In the genomic region with DNA sequence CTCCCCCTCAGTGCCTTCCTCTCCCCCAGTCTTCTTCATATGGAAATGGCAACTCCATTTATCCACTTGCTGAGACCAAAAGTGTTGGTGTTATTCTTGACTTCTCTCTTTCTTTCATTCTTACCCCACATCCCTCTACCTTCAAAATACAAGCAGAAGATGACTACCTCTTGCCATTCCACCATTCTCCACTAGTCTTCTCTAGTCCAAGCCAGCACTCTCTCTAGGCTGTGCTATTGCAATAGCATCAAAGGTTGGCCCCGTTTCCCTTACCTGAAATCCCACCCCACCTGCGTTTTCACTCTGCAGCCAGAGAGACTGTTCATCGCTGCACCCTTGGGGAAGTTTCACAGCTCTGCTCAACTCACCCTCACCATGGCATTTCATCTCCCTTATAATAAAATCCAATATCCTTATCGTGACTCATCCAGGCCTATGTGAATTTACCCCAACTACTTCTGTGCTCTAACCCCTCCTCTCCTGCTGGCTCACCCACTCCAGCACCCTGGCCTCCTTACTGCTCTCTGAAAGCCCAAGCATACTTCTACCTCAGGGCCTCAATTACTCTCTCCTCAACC, we compare ENCODE assay signal across 1 cellular context.
TF ChIP-seq lines count a peak whose summit lies in the region.

No MANE protein-coding gene starts in this region.

TF ChIP-seq in GM12878, 131 proteins besides CTCF, POLR2A, EP300 and RAD21 (continued from another document):
- TF ChIP-seq, protein P1, sequence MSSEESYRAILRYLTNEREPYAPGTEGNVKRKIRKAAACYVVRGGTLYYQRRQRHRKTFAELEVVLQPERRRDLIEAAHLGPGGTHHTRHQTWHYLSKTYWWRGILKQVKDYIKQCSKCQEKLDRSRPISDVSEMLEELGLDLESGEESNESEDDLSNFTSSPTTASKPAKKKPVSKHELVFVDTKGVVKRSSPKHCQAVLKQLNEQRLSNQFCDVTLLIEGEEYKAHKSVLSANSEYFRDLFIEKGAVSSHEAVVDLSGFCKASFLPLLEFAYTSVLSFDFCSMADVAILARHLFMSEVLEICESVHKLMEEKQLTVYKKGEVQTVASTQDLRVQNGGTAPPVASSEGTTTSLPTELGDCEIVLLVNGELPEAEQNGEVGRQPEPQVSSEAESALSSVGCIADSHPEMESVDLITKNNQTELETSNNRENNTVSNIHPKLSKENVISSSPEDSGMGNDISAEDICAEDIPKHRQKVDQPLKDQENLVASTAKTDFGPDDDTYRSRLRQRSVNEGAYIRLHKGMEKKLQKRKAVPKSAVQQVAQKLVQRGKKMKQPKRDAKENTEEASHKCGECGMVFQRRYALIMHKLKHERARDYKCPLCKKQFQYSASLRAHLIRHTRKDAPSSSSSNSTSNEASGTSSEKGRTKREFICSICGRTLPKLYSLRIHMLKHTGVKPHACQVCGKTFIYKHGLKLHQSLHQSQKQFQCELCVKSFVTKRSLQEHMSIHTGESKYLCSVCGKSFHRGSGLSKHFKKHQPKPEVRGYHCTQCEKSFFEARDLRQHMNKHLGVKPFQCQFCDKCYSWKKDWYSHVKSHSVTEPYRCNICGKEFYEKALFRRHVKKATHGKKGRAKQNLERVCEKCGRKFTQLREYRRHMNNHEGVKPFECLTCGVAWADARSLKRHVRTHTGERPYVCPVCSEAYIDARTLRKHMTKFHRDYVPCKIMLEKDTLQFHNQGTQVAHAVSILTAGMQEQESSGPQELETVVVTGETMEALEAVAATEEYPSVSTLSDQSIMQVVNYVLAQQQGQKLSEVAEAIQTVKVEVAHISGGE (CRISPR knock-in tag; IDR thresholded peaks at IDR 0.05), result no peak
- TF ChIP-seq RAD51 (IDR thresholded peaks at IDR 0.05) (no peak), CBX5 (IDR thresholded peaks at IDR 0.05; ENCODE audit: low read depth) (no peak)
